In the genomic region with DNA sequence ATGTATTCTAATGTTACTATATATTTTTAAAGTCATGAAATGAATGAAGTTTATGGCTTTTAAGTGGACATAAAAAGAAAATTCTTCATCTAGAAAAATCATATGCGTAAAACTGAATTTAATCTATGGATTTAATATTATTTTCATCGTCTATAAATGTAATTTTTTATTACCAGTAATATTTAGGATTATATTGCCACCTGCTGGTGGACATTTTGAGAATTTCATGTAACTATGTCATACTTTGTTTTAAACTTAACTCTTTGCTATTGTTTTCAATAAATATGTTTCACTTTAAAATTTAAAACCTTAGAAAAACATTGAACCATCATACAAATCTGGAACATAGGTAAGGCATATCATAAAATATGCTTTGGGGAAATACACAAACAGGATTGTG, we compare ENCODE assay signal across 11 cellular contexts.
DNase-seq lines count a peak whose midpoint lies in the region; ATAC-seq and TF ChIP-seq lines count a peak whose summit lies in the region.
"Had no signal": no experiment of that assay in that cellular context is flagged by ENCODE, and none has a peak within 500 bp of the region (broad histone marks: within the 10 kb centered on the region; RNA-seq: fewer than 3 reads in every experiment).

No MANE protein-coding gene starts in this region.

- TF ChIP-seq CTCF in AG10803 (conservative IDR thresholded peaks at IDR 0.05; ENCODE audit: low read length) = peak; percentile 42
- TF ChIP-seq CTCF in HEK293 (tag by site-specific recombination; IDR thresholded peaks at IDR 0.05) = no peak
- peak; percentile 16 for TF ChIP-seq CTCF in liver (IDR thresholded peaks at IDR 0.05; ENCODE audit: low read depth, low read length, missing input control)

- DNase-seq in AG10803 (ENCODE audit: low read depth) = peak; percentile 28
- DNase-seq in astrocyte of the hippocampus (ENCODE audit: low read depth, low spot score) = peak; percentile 30
- no peak for DNase-seq in MG63
- no peak for DNase-seq in SHP77 treated with DMSO at 0.1 percent for 48 hours (lab: John Stamatoyannopoulos, UW)
- DNase-seq in activated CD4-positive, alpha-beta memory T cell treated with anti-CD3 and anti-CD28 coated beads for 36 hours = no peak
- DNase-seq: H7, KG1 had no signal

- CTCF ChIA-PET in HEK293 (lab: Yijun Ruan, JAX) = interaction anchor here (0.6 to 2.7 kb wide), 13 partner anchors 13 to 437 kb away, joined by 3 to 30 read pairs (median 5); no protein-coding TSS in a partner anchor
- CTCF ChIA-PET in activated CD4-positive, alpha-beta memory T cell treated with anti-CD3 and anti-CD28 coated beads for 36 hours (lab: Charles Lee) = interaction anchor here (0.8 to 1.8 kb wide), 3 partner anchors 13 to 160 kb away, joined by 3 to 4 read pairs (median 4); no protein-coding TSS in a partner anchor

- ATAC-seq in HG03108 (IDR thresholded peaks at IDR 0.05; ENCODE audit: unreplicated experiment) = no peak

- H3K9me3 ChIP-seq in HEK293 (ENCODE audit: control insufficient read depth, insufficient read depth, low read depth, low read length) (no peaks in the 10 kb centered on the region), liver (ENCODE audit: control insufficient read depth in 4 of 4, low read length in 3 of 4) (no peaks in the 10 kb centered on the region), MG63 (no peaks in the 10 kb centered on the region)

- peak; percentile 53 to 61 for TF ChIP-seq RAD21 in liver (IDR thresholded peaks at IDR 0.05)

- POLR2A ChIA-PET in HEK293 (lab: Yijun Ruan, JAX) = no interaction called here
- POLR2A ChIA-PET in activated CD4-positive, alpha-beta memory T cell treated with anti-CD3 and anti-CD28 coated beads for 36 hours (lab: Charles Lee) = no interaction called here

- no peak overlapping the region for H3K9ac ChIP-seq in liver (ENCODE audit: low read depth in 1 of 2, low read length in 2 of 2)

- no peaks in the 10 kb centered on the region for H3K36me3 ChIP-seq in HEK293 (ENCODE audit: control insufficient read depth in 2 of 2, insufficient read depth in 1 of 2, low read length in 2 of 2)
- no peaks in the 10 kb centered on the region for H3K36me3 ChIP-seq in liver (ENCODE audit: control insufficient read depth in 4 of 4, insufficient read depth in 3 of 4, low read depth in 1 of 4, low read length in 3 of 4)
- H3K36me3 ChIP-seq in MG63 = no peaks in the 10 kb centered on the region

- H3K4me3 ChIP-seq in AG10803 (ENCODE audit: low read length) = no peak overlapping the region
- no peak overlapping the region for H3K4me3 ChIP-seq in HEK293 (ENCODE audit: low read depth, low read length)
- H3K4me3 ChIP-seq in liver (ENCODE audit: low read depth in 1 of 3, low read length in 3 of 3) = no peak overlapping the region
- no peak overlapping the region for H3K4me3 ChIP-seq in MG63

- WGBS in liver = 23% methylated on average over 2 of the region's 2 CpGs

- H3K27ac Mint-ChIP-seq in activated CD4-positive, alpha-beta memory T cell treated with anti-CD3 and anti-CD28 coated beads for 36 hours = no peak overlapping the region
- H3K27ac Mint-ChIP-seq: activated naive CD8-positive, alpha-beta T cell had no signal

- H3K4me1 ChIP-seq in HEK293 (ENCODE audit: control insufficient read depth, insufficient read depth, low read length) = no peaks in the 10 kb centered on the region
- no peaks in the 10 kb centered on the region for H3K4me1 ChIP-seq in liver (ENCODE audit: control insufficient read depth in 4 of 4, insufficient read depth in 4 of 4, low read length in 3 of 4)

- H3K27me3 ChIP-seq in liver (ENCODE audit: control insufficient read depth in 4 of 4, insufficient read depth in 4 of 4, low read length in 3 of 4) (no peaks in the 10 kb centered on the region), MG63 (no peaks in the 10 kb centered on the region)

- no peak overlapping the region for H3K27ac ChIP-seq in HEK293 (ENCODE audit: extremely low read depth, low read depth, low read length)
- no peak overlapping the region for H3K27ac ChIP-seq in liver (ENCODE audit: low read depth in 1 of 2, low read length in 2 of 2)

- H3K36me3 Mint-ChIP-seq in activated CD4-positive, alpha-beta memory T cell treated with anti-CD3 and anti-CD28 coated beads for 36 hours = no peaks in the 10 kb centered on the region
- H3K36me3 Mint-ChIP-seq: activated naive CD8-positive, alpha-beta T cell had no signal

- no peaks in the 10 kb centered on the region for H3K4me1 Mint-ChIP-seq in activated CD4-positive, alpha-beta memory T cell treated with anti-CD3 and anti-CD28 coated beads for 36 hours (ENCODE audit: low read depth)

- no peaks in the 10 kb centered on the region for H3K27me3 Mint-ChIP-seq in activated CD4-positive, alpha-beta memory T cell treated with anti-CD3 and anti-CD28 coated beads for 36 hours

- intact Hi-C loops in activated CD4-positive, alpha-beta memory T cell treated with anti-CD3 and anti-CD28 coated beads for 36 hours (cut with micrococcal nuclease) = no loop called here

- no peak overlapping the region for H3K4me3 Mint-ChIP-seq in activated CD4-positive, alpha-beta memory T cell treated with anti-CD3 and anti-CD28 coated beads for 36 hours
- H3K4me3 Mint-ChIP-seq: activated naive CD8-positive, alpha-beta T cell had no signal

- no peaks in the 10 kb centered on the region for H3K9me3 Mint-ChIP-seq in activated CD4-positive, alpha-beta memory T cell treated with anti-CD3 and anti-CD28 coated beads for 36 hours

TF ChIP-seq in HEK293, 187 proteins besides CTCF, POLR2A, EP300 and RAD21:
- no peak for TF ChIP-seq ZXDB (tag by site-specific recombination; IDR thresholded peaks at IDR 0.05)
- TF ChIP-seq ZNF654 (tag by site-specific recombination; IDR thresholded peaks at IDR 0.05; ENCODE audit: low read depth) = peak; percentile 36; the same call in 1 of the 2 replicates

TF ChIP-seq in liver, 16 proteins besides CTCF, POLR2A, EP300 and RAD21:
- TF ChIP-seq, protein P1, sequence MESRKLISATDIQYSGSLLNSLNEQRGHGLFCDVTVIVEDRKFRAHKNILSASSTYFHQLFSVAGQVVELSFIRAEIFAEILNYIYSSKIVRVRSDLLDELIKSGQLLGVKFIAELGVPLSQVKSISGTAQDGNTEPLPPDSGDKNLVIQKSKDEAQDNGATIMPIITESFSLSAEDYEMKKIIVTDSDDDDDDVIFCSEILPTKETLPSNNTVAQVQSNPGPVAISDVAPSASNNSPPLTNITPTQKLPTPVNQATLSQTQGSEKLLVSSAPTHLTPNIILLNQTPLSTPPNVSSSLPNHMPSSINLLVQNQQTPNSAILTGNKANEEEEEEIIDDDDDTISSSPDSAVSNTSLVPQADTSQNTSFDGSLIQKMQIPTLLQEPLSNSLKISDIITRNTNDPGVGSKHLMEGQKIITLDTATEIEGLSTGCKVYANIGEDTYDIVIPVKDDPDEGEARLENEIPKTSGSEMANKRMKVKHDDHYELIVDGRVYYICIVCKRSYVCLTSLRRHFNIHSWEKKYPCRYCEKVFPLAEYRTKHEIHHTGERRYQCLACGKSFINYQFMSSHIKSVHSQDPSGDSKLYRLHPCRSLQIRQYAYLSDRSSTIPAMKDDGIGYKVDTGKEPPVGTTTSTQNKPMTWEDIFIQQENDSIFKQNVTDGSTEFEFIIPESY (IDR thresholded peaks at IDR 0.05) = no peak
- TF ChIP-seq, protein P2, sequence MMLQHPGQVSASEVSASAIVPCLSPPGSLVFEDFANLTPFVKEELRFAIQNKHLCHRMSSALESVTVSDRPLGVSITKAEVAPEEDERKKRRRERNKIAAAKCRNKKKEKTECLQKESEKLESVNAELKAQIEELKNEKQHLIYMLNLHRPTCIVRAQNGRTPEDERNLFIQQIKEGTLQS (IDR thresholded peaks at IDR 0.05) = no peak
- TF ChIP-seq SP1 (IDR thresholded peaks at IDR 0.05) (no peak), HNF4A (conservative IDR thresholded peaks at IDR 0.05) (no peak)

Comparison
In these comparisons a context has a peak if more than half of its experiments do, and no peak if none do; other contexts are left out.
1. DNase-seq: peak in AG10803 (single experiment) and astrocyte of the hippocampus (single experiment); none in MG63 (single experiment), SHP77 treated with DMSO at 0.1 percent for 48 hours (single experiment) and activated CD4-positive, alpha-beta memory T cell treated with anti-CD3 and anti-CD28 coated beads for 36 hours (single experiment).